ENCODE assay signal across 22 cellular contexts in the genomic region with DNA sequence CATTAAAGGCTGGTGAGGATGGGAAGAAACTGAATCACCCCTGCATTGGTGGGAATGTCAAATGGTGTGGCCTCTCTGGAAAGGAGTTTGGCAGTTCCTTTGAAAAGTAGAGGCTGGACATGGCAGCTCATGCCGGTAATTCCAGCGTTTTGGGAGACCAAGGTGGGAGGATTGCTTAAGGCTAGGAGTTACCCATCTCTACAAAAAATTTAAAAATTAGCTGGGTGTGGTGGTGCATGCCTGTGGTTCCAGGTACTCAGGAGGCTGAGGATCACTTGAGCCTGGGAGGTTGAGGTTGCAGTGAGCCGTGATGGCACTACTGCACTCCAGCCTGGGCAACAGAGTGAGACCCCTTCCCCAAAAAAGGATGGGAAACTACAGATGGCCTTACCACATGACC.
"Had no signal": no experiment of that assay in that cellular context is flagged by ENCODE, and none has a peak within 500 bp of the region (broad histone marks: within the 10 kb centered on the region; RNA-seq: fewer than 3 reads in every experiment).

No MANE protein-coding gene starts in this region.

- H3K27ac Mint-ChIP-seq: activated CD4-positive, alpha-beta T cell treated with anti-CD3 and anti-CD28 coated beads, Interleukin-2, amount 10 ng/mL, durations not matched to agents 24 days and 14 days; activated CD8-positive, alpha-beta memory T cell treated with anti-CD3 and anti-CD28 coated beads, Interleukin-2, amount 10 ng/mL, durations not matched to agents 7 days and 5 days; activated CD8-positive, alpha-beta T cell treated with anti-CD3 and anti-CD28 coated beads for 36 hours; activated naive CD4-positive, alpha-beta T cell treated with anti-CD3 and anti-CD28 coated beads, Interleukin-2, amount 50 U/mL, for 24 hours; activated T-helper 1 cell treated with anti-CD3 and anti-CD28 coated beads, Interleukin-12 subunit alpha, Interleukin-12 subunit beta, Interleukin-2, Interleukin-4 antibody, amounts not matched to agents 30 ng/mL and 10 ng/mL and 1 ng/mL, durations not matched to agents 14 hours and 24 hours and 36 hours; memory B cell had no signal

- ATAC-seq: activated CD8-positive, alpha-beta memory T cell treated with anti-CD3 and anti-CD28 coated beads, Interleukin-2, amount 10 ng/mL, durations not matched to agents 7 days and 5 days; activated CD8-positive, alpha-beta T cell treated with anti-CD3 and anti-CD28 coated beads for 36 hours; body of pancreas; esophagus mucosa; gastrocnemius medialis had no signal

- H3K36me3 ChIP-seq: gastrocnemius medialis had no signal

- DNase-seq: activated CD4-positive, alpha-beta T cell treated with anti-CD3 and anti-CD28 coated beads, Interleukin-2, amount 10 ng/mL, durations not matched to agents 24 days and 14 days; activated CD8-positive, alpha-beta memory T cell treated with anti-CD3 and anti-CD28 coated beads, Interleukin-2, amount 10 ng/mL, durations not matched to agents 7 days and 5 days; activated CD8-positive, alpha-beta T cell treated with anti-CD3 and anti-CD28 coated beads for 36 hours; activated gamma-delta T cell; activated T-cell treated with anti-CD3 and anti-CD28 coated beads for 4 hours; anterior cingulate cortex; body of pancreas; effector CD8-positive, alpha-beta T cell; gastrocnemius medialis; hippocampal formation; naive B cell; nucleus accumbens; posterior cingulate gyrus; retina; spleen; stimulated activated CD4-positive, alpha-beta T cell treated with anti-CD3 and anti-CD28 coated beads, Interleukin-4, amount 100 ng/mL, for 1 hour; stimulated activated naive CD4-positive, alpha-beta T cell treated with Interleukin-2 at 50 U/mL for 16 hours; T-helper 2 cell had no signal

- H3K4me3 ChIP-seq: body of pancreas, gastrocnemius medialis, spleen had no signal

- H3K9me3 Mint-ChIP-seq: activated naive CD4-positive, alpha-beta T cell treated with anti-CD3 and anti-CD28 coated beads, Interleukin-2, amount 50 U/mL, for 24 hours had no signal

- H3K4me3 Mint-ChIP-seq: activated CD4-positive, alpha-beta T cell treated with anti-CD3 and anti-CD28 coated beads, Interleukin-2, amount 10 ng/mL, durations not matched to agents 24 days and 14 days; activated CD8-positive, alpha-beta memory T cell treated with anti-CD3 and anti-CD28 coated beads, Interleukin-2, amount 10 ng/mL, durations not matched to agents 7 days and 5 days; activated CD8-positive, alpha-beta T cell treated with anti-CD3 and anti-CD28 coated beads for 36 hours; activated naive CD4-positive, alpha-beta T cell treated with anti-CD3 and anti-CD28 coated beads, Interleukin-2, amount 50 U/mL, for 24 hours; activated T-helper 1 cell treated with anti-CD3 and anti-CD28 coated beads, Interleukin-12 subunit alpha, Interleukin-12 subunit beta, Interleukin-2, Interleukin-4 antibody, amounts not matched to agents 30 ng/mL and 10 ng/mL and 1 ng/mL, durations not matched to agents 14 hours and 24 hours and 36 hours; memory B cell had no signal

- H3K27me3 ChIP-seq: body of pancreas, gastrocnemius medialis, spleen had no signal

- H3K9me3 ChIP-seq: body of pancreas had no signal

- H3K27ac ChIP-seq: body of pancreas, gastrocnemius medialis had no signal

- H3K4me1 ChIP-seq: body of pancreas, gastrocnemius medialis had no signal

- H3K27me3 Mint-ChIP-seq: activated CD8-positive, alpha-beta memory T cell treated with anti-CD3 and anti-CD28 coated beads, Interleukin-2, amount 10 ng/mL, durations not matched to agents 7 days and 5 days; activated CD8-positive, alpha-beta T cell treated with anti-CD3 and anti-CD28 coated beads for 36 hours; activated naive CD4-positive, alpha-beta T cell treated with anti-CD3 and anti-CD28 coated beads, Interleukin-2, amount 50 U/mL, for 24 hours; memory B cell; naive B cell had no signal
